In genomic region chr3:69092030-69092513, GRCh38 we compare ENCODE assay signal across 9 cellular contexts. TPM values are rescaled to one million over a fixed set of nuclear protein-coding genes. Genes with fewer than 3 reads are reported as not detected.
DNase-seq lines count a peak whose midpoint lies in the region; ATAC-seq, FAIRE-seq and TF ChIP-seq lines count a peak whose summit lies in the region.
"Had no signal": no experiment of that assay in that cellular context is flagged by ENCODE, and none has a peak within 500 bp of the region (broad histone marks: within the 10 kb centered on the region; RNA-seq: fewer than 3 reads in every experiment).

No MANE protein-coding gene starts in this region.

- FAIRE-seq in frontal cortex (lab: Jason Lieb, UNC) = no peak
- FAIRE-seq: A549 had no signal

- no peaks in the 10 kb centered on the region for H3K27me3 ChIP-seq in RWPE2 (ENCODE audit: insufficient read depth, poor library complexity, severe bottlenecking)
- no peaks in the 10 kb centered on the region for H3K27me3 ChIP-seq in foreskin keratinocyte

- DNase-seq in activated CD4-positive, CD25-positive, alpha-beta regulatory T cell treated with anti-CD3 and anti-CD28 coated beads, Interleukin-2, amount 50 U/mL, for 72 hours = no peak
- DNase-seq in RWPE2 (ENCODE audit: low spot score) = no peak
- no peak for DNase-seq in foreskin keratinocyte
- peak in 1 of 2 donors; percentile 47 for DNase-seq in stimulated activated naive CD8-positive, alpha-beta T cell treated with anti-CD3 and anti-CD28 coated beads, Interleukin-15, amount 100 ng/mL, for 72 hours
- DNase-seq in cerebellum (ENCODE audit: low spot score) = no peak
- DNase-seq in frontal cortex (ENCODE audit: low spot score in 2 of 2) = no peak

- peaks cover 46% of the 10 kb centered on the region for H3K4me1 ChIP-seq in RWPE2 (ENCODE audit: insufficient read depth, poor library complexity, severe bottlenecking)
- H3K4me1 ChIP-seq in foreskin keratinocyte = peaks cover 48% of the 10 kb centered on the region

- H3K4me1 Mint-ChIP-seq in stimulated activated naive CD8-positive, alpha-beta T cell treated with anti-CD3 and anti-CD28 coated beads, Interleukin-15, amount 100 ng/mL, for 72 hours = peaks cover 91% of the 10 kb centered on the region

- peak overlapping the region; percentile 63 to 76 for H3K4me3 Mint-ChIP-seq in stimulated activated naive CD8-positive, alpha-beta T cell treated with anti-CD3 and anti-CD28 coated beads, Interleukin-15, amount 100 ng/mL, for 72 hours

- no peak for TF ChIP-seq CTCF in RWPE2 (IDR thresholded peaks at IDR 0.05; ENCODE audit: poor library complexity, severe bottlenecking)
- TF ChIP-seq CTCF in foreskin keratinocyte (conservative IDR thresholded peaks at IDR 0.05) = no peak

- peak overlapping the region; percentile 88 to 94 for H3K27ac Mint-ChIP-seq in stimulated activated naive CD8-positive, alpha-beta T cell treated with anti-CD3 and anti-CD28 coated beads, Interleukin-15, amount 100 ng/mL, for 72 hours

- no peaks in the 10 kb centered on the region for H3K27me3 Mint-ChIP-seq in stimulated activated naive CD8-positive, alpha-beta T cell treated with anti-CD3 and anti-CD28 coated beads, Interleukin-15, amount 100 ng/mL, for 72 hours

- no peak overlapping the region for H3K4me3 ChIP-seq in RWPE2 (ENCODE audit: severe bottlenecking)
- H3K4me3 ChIP-seq: A549 had no signal

- H3K9me3 Mint-ChIP-seq in stimulated activated naive CD8-positive, alpha-beta T cell treated with anti-CD3 and anti-CD28 coated beads, Interleukin-15, amount 100 ng/mL, for 72 hours = no peaks in the 10 kb centered on the region

- H3K9me3 ChIP-seq in RWPE2 (ENCODE audit: severe bottlenecking) = no peaks in the 10 kb centered on the region
- H3K9me3 ChIP-seq: A549 had no signal

- peaks cover 40% of the 10 kb centered on the region for H3K36me3 ChIP-seq in RWPE2 (ENCODE audit: low read depth)

- peak; percentile 24 to 39 for ATAC-seq in activated CD4-positive, CD25-positive, alpha-beta regulatory T cell treated with anti-CD3 and anti-CD28 coated beads, Interleukin-2, amount 50 U/mL, for 24 hours
- ATAC-seq in HG02970 (IDR thresholded peaks at IDR 0.05; ENCODE audit: low FRiP score, unreplicated experiment) (peak; percentile 57), RWPE2 (ENCODE audit: low read depth) (0 out of 3 replicates have a peak, but pooled peaks have one; percentile 16), foreskin keratinocyte (no peak)
- ATAC-seq in stimulated activated naive CD8-positive, alpha-beta T cell treated with anti-CD3 and anti-CD28 coated beads, Interleukin-15, amount 100 ng/mL, for 72 hours = peak; percentile 92
- ATAC-seq: A549 had no signal

- H3K27ac ChIP-seq in RWPE2 (ENCODE audit: poor library complexity, severe bottlenecking) (peak overlapping the region; percentile 94), foreskin keratinocyte (peak overlapping the region; percentile 8)
- H3K27ac ChIP-seq: A549 had no signal

RNA-seq across cellular contexts. Expression of gene ARL6IP5, which starts 7.3 kb away (rescaled TPM):
- 50.4 and 69.2 TPM in 2 replicates for total RNA-seq in foreskin keratinocyte
- polyA plus RNA-seq in foreskin keratinocyte = 40.9 and 52.1 TPM in 2 replicates
- 43.7 TPM for total RNA-seq in cerebellum
- total RNA-seq in frontal cortex = 68.5 TPM

RNA-seq across cellular contexts. Expression of gene UBA3, which starts 11.9 kb away (rescaled TPM):
- total RNA-seq in foreskin keratinocyte (62.2 and 68.7 TPM in 2 replicates), cerebellum (82.3 TPM), frontal cortex (105 TPM)
- 40.9 and 43.7 TPM in 2 replicates for polyA plus RNA-seq in foreskin keratinocyte

RNA-seq across cellular contexts. Expression of gene LMOD3, which starts 30.3 kb away (rescaled TPM):
- not detected in 2 replicates for total RNA-seq in foreskin keratinocyte
- not detected in 2 replicates for polyA plus RNA-seq in foreskin keratinocyte
- total RNA-seq in cerebellum = not detected
- 0.41 TPM for total RNA-seq in frontal cortex
- polyA plus RNA-seq: A549 had no signal

RNA-seq across cellular contexts. Expression of gene TMF1, which starts 39.9 kb away (rescaled TPM):
- 23.6 and 29.2 TPM in 2 replicates for total RNA-seq in foreskin keratinocyte
- 3.7 and 4.0 TPM in 2 replicates for polyA plus RNA-seq in foreskin keratinocyte
- 33.7 TPM for total RNA-seq in cerebellum
- total RNA-seq in frontal cortex = 36.7 TPM
